In genomic region chr21:36999131-36999898, GRCh38 we compare ENCODE assay signal across 2 cellular contexts.
A peak's percentile ranks its signal among the peaks of the same experiment; 100 is the strongest.
TF ChIP-seq lines count a peak whose summit lies in the region.

No MANE protein-coding gene starts in this region.

TF ChIP-seq in H1, 55 proteins besides CTCF, POLR2A, EP300 and RAD21:
- TF ChIP-seq CEBPB (IDR thresholded peaks at IDR 0.05; ENCODE audit: low read depth, low read length) (no peak), TAF7 (optimal IDR thresholded peaks at IDR 0.05; ENCODE audit: borderline replicate concordance, low read depth, low read length) (no peak), POLR2AphosphoS5 (IDR thresholded peaks at IDR 0.05; ENCODE audit: low read depth, low read length) (no peak), KDM1A (IDR thresholded peaks at IDR 0.05; ENCODE audit: borderline replicate concordance, low read length) (no peak), TBP (IDR thresholded peaks at IDR 0.05; ENCODE audit: low read depth, low read length) (no peak), SRF (IDR thresholded peaks at IDR 0.05; ENCODE audit: low read depth, low read length) (no peak), ASH2L (IDR thresholded peaks at IDR 0.05; ENCODE audit: low read length) (no peak), PHF8 (conservative IDR thresholded peaks at IDR 0.05; ENCODE audit: low read depth, low read length) (no peak), SIRT6 (IDR thresholded peaks at IDR 0.05; ENCODE audit: low read length) (no peak), SIX5 (IDR thresholded peaks at IDR 0.05; ENCODE audit: low read depth, low read length) (no peak), CREB1 (IDR thresholded peaks at IDR 0.05) (no peak), JUND (IDR thresholded peaks at IDR 0.05; ENCODE audit: low read length) (no peak), GTF2F1 (IDR thresholded peaks at IDR 0.05; ENCODE audit: borderline replicate concordance, low read depth, low read length) (no peak), POU5F1 (IDR thresholded peaks at IDR 0.05; ENCODE audit: low read depth, low read length) (no peak), CHD2 (IDR thresholded peaks at IDR 0.05; ENCODE audit: low read length) (no peak), ZNF274 (IDR thresholded peaks at IDR 0.05; ENCODE audit: borderline replicate concordance, extremely low read depth, low read length) (no peak), SIN3A (conservative IDR thresholded peaks at IDR 0.05 in 1 of 2, IDR thresholded peaks at IDR 0.05 in 1 of 2; ENCODE audit: low read depth in 1 of 2, low read length in 2 of 2) (no peak), EGR1 (IDR thresholded peaks at IDR 0.05; ENCODE audit: borderline replicate concordance, low read depth, low read length) (no peak)

TF ChIP-seq in HepG2, 621 proteins besides CTCF, POLR2A, EP300 and RAD21:
- TF ChIP-seq ZNF770 (CRISPR knock-in tag; IDR thresholded peaks at IDR 0.05) (peak; percentile 55), FOXC1 (CRISPR knock-in tag; IDR thresholded peaks at IDR 0.05; ENCODE audit: borderline replicate concordance) (no peak)
TF ChIP-seq in HepG2: peak in this region for 1.
